In the genomic region with DNA sequence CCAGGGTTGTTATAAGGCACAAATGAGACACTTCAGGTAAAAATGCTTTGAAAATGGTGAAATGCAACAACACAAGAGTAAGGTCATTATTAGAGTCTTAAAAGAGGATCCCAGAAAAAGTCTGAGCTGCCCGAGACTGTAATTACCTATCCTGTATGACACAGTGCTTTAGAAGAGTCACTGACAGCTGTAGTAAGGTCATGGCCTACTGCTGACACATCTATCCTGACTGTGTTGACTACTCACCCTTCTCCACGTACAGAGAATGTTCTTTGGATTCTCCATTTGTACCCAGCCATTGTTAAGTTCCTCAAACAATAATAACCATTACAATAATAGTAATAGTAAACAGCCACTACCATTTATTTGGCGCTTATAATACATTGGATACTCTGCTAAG, we compare ENCODE assay signal across 24 cellular contexts.
A peak's percentile ranks its signal among the peaks of the same experiment; 100 is the strongest.
DNase-seq lines count a peak whose midpoint lies in the region; ATAC-seq and TF ChIP-seq lines count a peak whose summit lies in the region.
"Had no signal": no experiment of that assay in that cellular context is flagged by ENCODE, and none has a peak within 500 bp of the region (broad histone marks: within the 10 kb centered on the region; RNA-seq: fewer than 3 reads in every experiment).

No MANE protein-coding gene starts in this region.

- no peak for DNase-seq in H9
- peak; percentile 17 for DNase-seq in PC-3
- DNase-seq in epithelial cell of proximal tubule (ENCODE audit: low read depth): peak; percentile 7
- DNase-seq in psoas muscle: no peak
- no peak for DNase-seq in mesenchymal stem cell
- DNase-seq in activated effector memory CD4-positive, alpha-beta T cell treated with anti-CD3 and anti-CD28 coated beads, Interleukin-2, amount 50 U/mL, for 16 hours: no peak
- no peak for DNase-seq in HUDEP-2 (lab: John Stamatoyannopoulos, UW; ENCODE audit: unreplicated experiment in 76 of 76)
- DNase-seq in RPMI8226: no peak
- DNase-seq: activated CD4-positive, alpha-beta T cell treated with anti-CD3 and anti-CD28 coated beads, Interleukin-2, amount 50 U/mL, for 48 hours; activated CD8-positive, alpha-beta memory T cell treated with anti-CD3 and anti-CD28 coated beads, Interleukin-2, amount 50 U/mL, for 48 hours; activated naive CD8-positive, alpha-beta T cell treated with anti-CD3 and anti-CD28 coated beads for 36 hours; effector CD4-positive, alpha-beta T cell; head of caudate nucleus; mucosa of descending colon; NCI-H1417 treated with DMSO at 0.1 percent for 48 hours; NCI-H446; NK-92 treated with Interleukin-12 subunit alpha and Interleukin-12 subunit beta, amount 100 ng/mL, for 24 hours; spleen; stimulated activated CD4-positive, alpha-beta T cell treated with anti-CD3 and anti-CD28 coated beads, Interleukin-4, amount 100 ng/mL, for 1 hour; stimulated activated naive CD4-positive, alpha-beta T cell treated with Interleukin-2 at 50 U/mL for 16 hours; thyroid gland had no signal

- no peaks in the 10 kb centered on the region for H3K23me2 ChIP-seq in H9 (ENCODE audit: insufficient read length, low read depth, low read length, poor library complexity, severe bottlenecking)

- CTCF ChIA-PET in PC-3 (lab: Charles Lee): no interaction called here

- POLR2A ChIA-PET in PC-3 (lab: Charles Lee; ENCODE audit: unreplicated experiment): no interaction called here

- H3K4me1 Mint-ChIP-seq in H9: peaks cover 79 to 84% of the 10 kb centered on the region in 2 experiments
- H3K4me1 Mint-ChIP-seq: activated naive CD8-positive, alpha-beta T cell treated with anti-CD3 and anti-CD28 coated beads for 36 hours had no signal

- H3K4me3 Mint-ChIP-seq in H9: no peak overlapping the region
- H3K4me3 Mint-ChIP-seq: activated naive CD8-positive, alpha-beta T cell treated with anti-CD3 and anti-CD28 coated beads for 36 hours; WTC11 had no signal

- H4K91ac ChIP-seq in H9 (ENCODE audit: insufficient read length, low read depth, low read length) (no peak overlapping the region), mesenchymal stem cell (ENCODE audit: low read length) (no peak overlapping the region)

- no peak overlapping the region for H3K27ac ChIP-seq in H9 (ENCODE audit: insufficient read length, low read depth, low read length)
- H3K27ac ChIP-seq in PC-3 (ENCODE audit: low read length): no peak overlapping the region
- peak overlapping the region; percentile 37 for H3K27ac ChIP-seq in psoas muscle
- H3K27ac ChIP-seq in mesenchymal stem cell (ENCODE audit: low read length, poor library complexity, severe bottlenecking): no peak overlapping the region
- H3K27ac ChIP-seq: spleen, thyroid gland had no signal

- no peak overlapping the region for H3T11ph ChIP-seq in H9 (ENCODE audit: low read length)

- H4K8ac ChIP-seq in H9 (replicated peaks; ENCODE audit: insufficient read length, low read depth, low read length): no peak overlapping the region
- no peak overlapping the region for H4K8ac ChIP-seq in mesenchymal stem cell (ENCODE audit: low read length)

- H3K27me3 ChIP-seq in H9 (ENCODE audit: insufficient read depth, low read length) (no peaks in the 10 kb centered on the region), PC-3 (ENCODE audit: low read length) (no peaks in the 10 kb centered on the region), psoas muscle (ENCODE audit: insufficient read depth in 3 of 3, low read length in 2 of 3) (no peaks in the 10 kb centered on the region), mesenchymal stem cell (ENCODE audit: control insufficient read depth in 1 of 2, insufficient read depth in 1 of 2, low read length in 2 of 2) (no peaks in the 10 kb centered on the region)
- H3K27me3 ChIP-seq: spleen, thyroid gland had no signal

- H3K4ac ChIP-seq in H9 (ENCODE audit: low read depth, low read length) (no peak overlapping the region), mesenchymal stem cell (ENCODE audit: low read depth in 1 of 2, low read length in 2 of 2) (no peak overlapping the region)

- no peaks in the 10 kb centered on the region for H3F3A ChIP-seq in PC-3 (ENCODE audit: low read length, unreplicated experiment)

- H3K36me3 Mint-ChIP-seq in H9 (ENCODE audit: insufficient read depth in 1 of 3, low read depth in 3 of 3): peaks cover 0 to 2% (median 1%) of the 10 kb centered on the region in 3 experiments; a peak in 2 of 7 replicates
- H3K36me3 Mint-ChIP-seq: WTC11 had no signal

- H2BK12ac ChIP-seq in H9 (ENCODE audit: insufficient read length, low read depth, low read length) (no peak overlapping the region), mesenchymal stem cell (ENCODE audit: low read length in 2 of 2) (no peak overlapping the region)

- H3K4me2 ChIP-seq in H9 (ENCODE audit: insufficient read depth, insufficient read length, low read length): no peak overlapping the region
- H3K4me2 ChIP-seq in PC-3 (ENCODE audit: low read length): no peak overlapping the region
- H3K4me2 ChIP-seq in mesenchymal stem cell (ENCODE audit: low read length, poor library complexity, severe bottlenecking): no peak overlapping the region

- H3K79me1 ChIP-seq in H9 (ENCODE audit: insufficient read depth, low read depth, low read length, poor library complexity, severe bottlenecking): peaks cover 5% of the 10 kb centered on the region
- H3K79me1 ChIP-seq in mesenchymal stem cell (replicated peaks; ENCODE audit: low read length, poor library complexity, severe bottlenecking): peaks cover 5% of the 10 kb centered on the region

- H3K9me3 ChIP-seq in H9 (ENCODE audit: control insufficient read depth, low read depth, low read length) (no peaks in the 10 kb centered on the region), PC-3 (ENCODE audit: low read length) (no peaks in the 10 kb centered on the region), psoas muscle (no peaks in the 10 kb centered on the region), mesenchymal stem cell (ENCODE audit: control insufficient read depth, low read length) (no peaks in the 10 kb centered on the region)
- H3K9me3 ChIP-seq: HAP-1, mucosa of descending colon, spleen, thyroid gland had no signal

- intact Hi-C loops in PC-3 (cut with micrococcal nuclease) (no loop called here), psoas muscle (cut with DNase I) (no loop called here)

- WGBS in H9 (ENCODE audit: extremely low coverage, insufficient read length, low lambda C conversion rate): no CpG with 5 or more reads among the region's 3 CpGs
- WGBS in psoas muscle, 3 donors: 66 to 79% (median 72%) methylated on average over 3 of the region's 3 CpGs
- 57% methylated on average over 3 of the region's 3 CpGs for WGBS in mesenchymal stem cell

- peak overlapping the region in 2 of 3 experiments; percentile 24 to 29; a peak in 2 of 7 replicates for H3K27ac Mint-ChIP-seq in H9
- H3K27ac Mint-ChIP-seq: activated naive CD8-positive, alpha-beta T cell treated with anti-CD3 and anti-CD28 coated beads for 36 hours; activated T-helper 2 cell treated with anti-CD3 and anti-CD28 coated beads, Interferon-gamma antibody, Interleukin-2, Interleukin-4, amounts not matched to agents 10 μg/mL and 5 μg/mL and 100 μg/mL, durations not matched to agents 14 hours and 24 hours and 36 hours had no signal

- H2BK120ac ChIP-seq in H9 (ENCODE audit: low read depth, low read length, poor library complexity, severe bottlenecking): no peak overlapping the region
- H2BK120ac ChIP-seq in mesenchymal stem cell (ENCODE audit: low read depth, low read length): no peak overlapping the region

- H2AK5ac ChIP-seq in H9 (ENCODE audit: insufficient read length, low read length) (no peak overlapping the region), mesenchymal stem cell (ENCODE audit: low read length, severe bottlenecking) (no peak overlapping the region)

- H3K4me1 ChIP-seq in H9 (ENCODE audit: insufficient read depth, low read length): peaks cover 23% of the 10 kb centered on the region; the same call in 1 of the 2 replicates
- no peaks in the 10 kb centered on the region for H3K4me1 ChIP-seq in PC-3 (ENCODE audit: insufficient read depth, low read length)
- H3K4me1 ChIP-seq in psoas muscle: peaks cover 10% of the 10 kb centered on the region
- peaks cover 5% of the 10 kb centered on the region for H3K4me1 ChIP-seq in mesenchymal stem cell (ENCODE audit: control insufficient read depth, insufficient read depth, low read depth, low read length)

- no peaks in the 10 kb centered on the region for H3K9me3 Mint-ChIP-seq in H9
- H3K9me3 Mint-ChIP-seq: activated naive CD8-positive, alpha-beta T cell treated with anti-CD3 and anti-CD28 coated beads for 36 hours; activated T-helper 2 cell treated with anti-CD3 and anti-CD28 coated beads, Interferon-gamma antibody, Interleukin-2, Interleukin-4, amounts not matched to agents 10 μg/mL and 5 μg/mL and 100 μg/mL, durations not matched to agents 14 hours and 24 hours and 36 hours; WTC11 had no signal

- H3K27me3 Mint-ChIP-seq in H9 (ENCODE audit: low read depth): no peaks in the 10 kb centered on the region
- H3K27me3 Mint-ChIP-seq: activated naive CD8-positive, alpha-beta T cell treated with anti-CD3 and anti-CD28 coated beads for 36 hours had no signal

- H4K5ac ChIP-seq in H9 (ENCODE audit: insufficient read length, low read depth, low read length): no peak overlapping the region

- H3K14ac ChIP-seq in H9 (ENCODE audit: insufficient read depth, low read length): no peak overlapping the region
- H3K14ac ChIP-seq in mesenchymal stem cell (ENCODE audit: low read length in 2 of 2): no peak overlapping the region

- H3K79me2 ChIP-seq in H9 (ENCODE audit: insufficient read depth, low read length) (peaks cover 6% of the 10 kb centered on the region; the same call in 1 of the 2 replicates), PC-3 (ENCODE audit: low read length) (no peaks in the 10 kb centered on the region)

- no peak overlapping the region for H2AFZ ChIP-seq in H9 (ENCODE audit: low read length)
- H2AFZ ChIP-seq in PC-3 (ENCODE audit: low read length): no peak overlapping the region
- H2AFZ ChIP-seq in mesenchymal stem cell (ENCODE audit: low read depth, low read length): no peak overlapping the region

- TF ChIP-seq CTCF in H9 (conservative IDR thresholded peaks at IDR 0.05): no peak
- no peak for TF ChIP-seq CTCF in PC-3 (conservative IDR thresholded peaks at IDR 0.05; ENCODE audit: low read depth, low read length)
- no peak for TF ChIP-seq CTCF in epithelial cell of proximal tubule (conservative IDR thresholded peaks at IDR 0.05; ENCODE audit: low read depth, low read length)
- no peak for TF ChIP-seq CTCF in psoas muscle (IDR thresholded peaks at IDR 0.05)

- ATAC-seq in PC-3 (no peak), psoas muscle (peak; percentile 86 to 89 (median 86))
- ATAC-seq: mucosa of descending colon, WTC11 had no signal

- H3K18ac ChIP-seq in H9 (ENCODE audit: insufficient read length, low read depth, low read length): no peak overlapping the region
- no peak overlapping the region for H3K18ac ChIP-seq in mesenchymal stem cell (ENCODE audit: low read depth in 1 of 2, low read length in 2 of 2)

- H3K56ac ChIP-seq in H9 (ENCODE audit: insufficient read length, low read depth, low read length): no peak overlapping the region

- no peaks in the 10 kb centered on the region for H3K9me2 ChIP-seq in PC-3 (replicated peaks; ENCODE audit: low read length)

- H2BK15ac ChIP-seq in H9 (ENCODE audit: low read depth, low read length) (no peak overlapping the region), mesenchymal stem cell (ENCODE audit: low read depth, poor library complexity, severe bottlenecking) (no peak overlapping the region)

- BruUV-seq in PC-3 (replicated peaks; lab: Mats Ljungman, UMichigan): no TSS peak

- no peak overlapping the region for H3K23ac ChIP-seq in H9 (ENCODE audit: insufficient read length, low read depth, low read length)
- H3K23ac ChIP-seq in mesenchymal stem cell (ENCODE audit: low read length in 2 of 2): no peak overlapping the region

- H2BK5ac ChIP-seq in H9 (ENCODE audit: insufficient read length, low read length) (no peak overlapping the region), mesenchymal stem cell (ENCODE audit: low read depth, low read length, poor library complexity, severe bottlenecking) (no peak overlapping the region)

- H2BK20ac ChIP-seq in H9 (ENCODE audit: low read depth, low read length, poor library complexity, severe bottlenecking): no peak overlapping the region

- H3K36me3 ChIP-seq in PC-3 (ENCODE audit: low read depth, low read length) (no peaks in the 10 kb centered on the region), psoas muscle (ENCODE audit: insufficient read depth in 1 of 2, low read depth in 1 of 2) (no peaks in the 10 kb centered on the region), mesenchymal stem cell (ENCODE audit: control insufficient read depth in 1 of 2, insufficient read depth in 2 of 2, low read depth in 1 of 2, low read length in 2 of 2) (no peaks in the 10 kb centered on the region)
- H3K36me3 ChIP-seq: HAP-1, spleen, thyroid gland had no signal

- H4K20me1 ChIP-seq in H9 (ENCODE audit: control insufficient read depth, insufficient read depth, insufficient read length) (no peaks in the 10 kb centered on the region), PC-3 (ENCODE audit: low read length) (no peaks in the 10 kb centered on the region)

- H3K9ac ChIP-seq in H9 (ENCODE audit: extremely low read depth, insufficient read length, low read length) (no peak overlapping the region), PC-3 (ENCODE audit: low read length) (no peak overlapping the region), mesenchymal stem cell (ENCODE audit: low read length) (no peak overlapping the region)

- H3K4me3 ChIP-seq in PC-3 (ENCODE audit: low read length) (no peak overlapping the region), epithelial cell of proximal tubule (ENCODE audit: low read depth, low read length) (no peak overlapping the region), psoas muscle (no peak overlapping the region), mesenchymal stem cell (ENCODE audit: insufficient read depth in 1 of 2, low read depth in 1 of 2, low read length in 2 of 2) (no peak overlapping the region)
- H3K4me3 ChIP-seq: HAP-1, mucosa of descending colon, spleen, thyroid gland had no signal

Comparison
In these comparisons a context has a peak if more than half of its experiments do, and no peak if none do; other contexts are left out.
1. DNase-seq: peak in PC-3 (single experiment) and epithelial cell of proximal tubule (single experiment); none in H9 (single experiment), psoas muscle (0 of 2), mesenchymal stem cell (single experiment), activated effector memory CD4-positive, alpha-beta T cell treated with anti-CD3 and anti-CD28 coated beads, Interleukin-2, amount 50 U/mL, for 16 hours (single experiment), HUDEP-2 (0 of 76) and RPMI8226 (single experiment).